15 cellular contexts compared by ENCODE assay signal in the genomic region with DNA sequence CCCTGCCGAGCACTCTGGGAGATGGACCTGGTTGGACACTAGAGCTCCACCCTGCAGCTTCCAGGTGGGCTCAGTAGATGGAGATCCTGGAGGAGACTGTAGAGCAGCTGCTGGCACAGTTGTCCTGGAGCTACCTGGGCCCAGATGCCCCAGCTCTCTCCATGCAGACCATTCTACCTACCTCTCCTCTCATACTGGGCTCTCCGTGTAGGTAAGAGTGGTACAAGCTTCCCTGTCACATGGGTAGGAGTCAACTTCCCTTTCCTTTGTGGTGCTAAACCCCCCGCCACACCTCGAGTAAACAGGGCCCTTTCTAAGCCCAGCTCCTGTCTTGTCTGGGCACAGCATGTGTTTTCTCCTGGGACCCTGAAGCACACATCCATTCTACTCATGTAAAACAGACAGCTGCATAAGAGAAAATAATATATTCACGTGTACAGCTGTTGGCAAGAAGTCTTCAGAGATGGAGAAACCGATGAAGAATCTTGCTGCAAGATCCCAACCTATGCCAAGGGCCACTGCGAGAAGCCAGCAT.
"Had no signal": no experiment of that assay in that cellular context is flagged by ENCODE, and none has a peak within 500 bp of the region (broad histone marks: within the 10 kb centered on the region; RNA-seq: fewer than 3 reads in every experiment).

No MANE protein-coding gene starts in this region.

- H3K4me3 ChIP-seq: hepatocyte, mucosa of descending colon, transverse colon had no signal

- H3K79me2 ChIP-seq: hepatocyte, parathyroid adenoma had no signal

- H3K4me2 ChIP-seq: hepatocyte had no signal

- H3K9ac ChIP-seq: parathyroid adenoma had no signal

- H3K27ac Mint-ChIP-seq: activated naive CD8-positive, alpha-beta T cell; T-helper 17 cell had no signal

- H3K27me3 ChIP-seq: hepatocyte, transverse colon had no signal

- H3K4me1 ChIP-seq: parathyroid adenoma had no signal

- H2AFZ ChIP-seq: hepatocyte, parathyroid adenoma had no signal

- H3K9me3 ChIP-seq: mucosa of descending colon, neutrophil, transverse colon had no signal

- DNase-seq: activated CD8-positive, alpha-beta memory T cell treated with anti-CD3 and anti-CD28 coated beads for 24 hours; activated gamma-delta T cell treated with Interleukin-2 at 50 U/mL for 16 hours; amniotic stem cell; mammary epithelial cell; mucosa of descending colon; naive thymus-derived CD8-positive, alpha-beta T cell; stimulated activated naive CD4-positive, alpha-beta T cell; T-helper 17 cell; transverse colon had no signal

- H3K36me3 ChIP-seq: neutrophil, transverse colon had no signal

- H3K27ac ChIP-seq: hepatocyte, neutrophil, parathyroid adenoma, transverse colon had no signal

- H3K9me3 Mint-ChIP-seq: naive thymus-derived CD8-positive, alpha-beta T cell had no signal

- ATAC-seq: esophagus mucosa, left lobe of liver, mucosa of descending colon had no signal

- H3K4me3 Mint-ChIP-seq: activated naive CD8-positive, alpha-beta T cell; T-helper 17 cell had no signal

- H3K36me3 Mint-ChIP-seq: activated naive CD8-positive, alpha-beta T cell; naive thymus-derived CD8-positive, alpha-beta T cell had no signal

- H3K27me3 Mint-ChIP-seq: activated naive CD8-positive, alpha-beta T cell; T-helper 17 cell had no signal
